1 cellular context compared by ENCODE assay signal in the genomic region with DNA sequence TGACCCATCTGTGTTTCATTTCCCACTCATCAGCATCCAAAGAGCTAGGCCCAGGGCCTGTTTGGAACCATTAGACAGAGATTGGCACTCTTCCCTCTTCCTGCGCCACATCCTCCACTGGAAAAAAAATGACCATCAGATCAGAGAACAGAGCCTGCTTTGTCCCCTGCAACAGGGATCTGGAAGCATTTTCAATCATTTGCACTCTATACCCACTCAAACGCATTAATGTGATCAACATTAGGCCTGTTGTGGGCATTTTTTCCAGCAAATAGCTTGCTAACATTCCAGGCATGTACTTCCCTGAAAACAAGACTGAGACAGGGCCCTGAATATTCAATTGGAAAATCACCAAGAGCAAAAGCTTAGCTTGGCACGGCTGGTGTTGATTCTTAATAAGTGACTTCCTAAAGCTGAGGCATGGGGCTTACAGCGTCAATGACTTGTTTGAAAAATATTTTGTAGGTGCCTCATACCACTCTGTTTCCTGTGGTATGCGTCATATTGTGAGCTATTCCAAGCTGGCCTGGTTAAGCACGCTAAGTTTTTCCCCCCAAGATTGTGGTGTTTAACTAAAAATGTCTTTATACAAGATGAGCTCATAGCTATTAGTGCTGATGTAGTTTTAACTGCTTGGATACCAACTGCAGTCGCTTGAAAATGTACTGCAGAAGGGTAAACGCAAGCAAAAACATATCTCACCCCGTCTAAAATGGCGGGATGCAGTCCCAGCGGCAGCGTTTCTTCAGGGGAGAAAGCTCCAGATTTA.
TF ChIP-seq lines count a peak whose summit lies in the region.

No MANE protein-coding gene starts in this region.

TF ChIP-seq in A549, 52 proteins besides CTCF, POLR2A, EP300 and RAD21 (continued from another document):
- TF ChIP-seq, protein P1, sequence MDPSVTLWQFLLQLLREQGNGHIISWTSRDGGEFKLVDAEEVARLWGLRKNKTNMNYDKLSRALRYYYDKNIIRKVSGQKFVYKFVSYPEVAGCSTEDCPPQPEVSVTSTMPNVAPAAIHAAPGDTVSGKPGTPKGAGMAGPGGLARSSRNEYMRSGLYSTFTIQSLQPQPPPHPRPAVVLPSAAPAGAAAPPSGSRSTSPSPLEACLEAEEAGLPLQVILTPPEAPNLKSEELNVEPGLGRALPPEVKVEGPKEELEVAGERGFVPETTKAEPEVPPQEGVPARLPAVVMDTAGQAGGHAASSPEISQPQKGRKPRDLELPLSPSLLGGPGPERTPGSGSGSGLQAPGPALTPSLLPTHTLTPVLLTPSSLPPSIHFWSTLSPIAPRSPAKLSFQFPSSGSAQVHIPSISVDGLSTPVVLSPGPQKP (IDR thresholded peaks at IDR 0.05; ENCODE audit: low read depth, low read length), result no peak
- TF ChIP-seq, protein P2, sequence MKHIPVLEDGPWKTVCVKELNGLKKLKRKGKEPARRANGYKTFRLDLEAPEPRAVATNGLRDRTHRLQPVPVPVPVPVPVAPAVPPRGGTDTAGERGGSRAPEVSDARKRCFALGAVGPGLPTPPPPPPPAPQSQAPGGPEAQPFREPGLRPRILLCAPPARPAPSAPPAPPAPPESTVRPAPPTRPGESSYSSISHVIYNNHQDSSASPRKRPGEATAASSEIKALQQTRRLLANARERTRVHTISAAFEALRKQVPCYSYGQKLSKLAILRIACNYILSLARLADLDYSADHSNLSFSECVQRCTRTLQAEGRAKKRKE (CRISPR knock-in tag; IDR thresholded peaks at IDR 0.05; ENCODE audit: low read depth), result peak; percentile 59; the same call in 1 of the 2 replicates
- TF ChIP-seq ESRRA (IDR thresholded peaks at IDR 0.05; ENCODE audit: borderline replicate concordance, low read length) (no peak), ZSCAN20 (CRISPR knock-in tag; IDR thresholded peaks at IDR 0.05) (0 out of 2 replicates have a peak, but pooled peaks have one; percentile 61), EHF (CRISPR knock-in tag; IDR thresholded peaks at IDR 0.05) (peak; percentile 38; the same call in 1 of the 2 replicates), SMC3 (IDR thresholded peaks at IDR 0.05) (0 out of 3 replicates have a peak, but pooled peaks have one; percentile 31), RNF2 (IDR thresholded peaks at IDR 0.05; ENCODE audit: borderline replicate concordance, low read depth) (no peak), JUNB (IDR thresholded peaks at IDR 0.05) (peak; percentile 94), GATA3 (IDR thresholded peaks at IDR 0.05; ENCODE audit: borderline replicate concordance) (peak; percentile 96), JUN (IDR thresholded peaks at IDR 0.05) (peak; percentile 83 to 86; a peak in 4 of 5 replicates), HOXB5 (CRISPR knock-in tag; IDR thresholded peaks at IDR 0.05) (0 out of 2 replicates have a peak, but pooled peaks have one; percentile 34), MAZ (IDR thresholded peaks at IDR 0.05; ENCODE audit: borderline replicate concordance, low read depth, low read length) (no peak), CEBPB (IDR thresholded peaks at IDR 0.05) (0 out of 4 replicates have a peak, but pooled peaks of 1 of the 2 experiments have one; percentile 35), MAFK (IDR thresholded peaks at IDR 0.05; ENCODE audit: partially characterized antibody) (peak; percentile 80), HOXB13 (CRISPR knock-in tag; IDR thresholded peaks at IDR 0.05; ENCODE audit: low read depth) (peak; percentile 71; the same call in 1 of the 2 replicates), FOSL2 (IDR thresholded peaks at IDR 0.05) (peak; percentile 85), FOSL2 (CRISPR knock-in tag; IDR thresholded peaks at IDR 0.05) (peak; percentile 93)
- TF ChIP-seq, protein P3, sequence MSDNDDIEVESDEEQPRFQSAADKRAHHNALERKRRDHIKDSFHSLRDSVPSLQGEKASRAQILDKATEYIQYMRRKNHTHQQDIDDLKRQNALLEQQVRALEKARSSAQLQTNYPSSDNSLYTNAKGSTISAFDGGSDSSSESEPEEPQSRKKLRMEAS (IDR thresholded peaks at IDR 0.05), result peak; percentile 74
- TF ChIP-seq, protein P4, sequence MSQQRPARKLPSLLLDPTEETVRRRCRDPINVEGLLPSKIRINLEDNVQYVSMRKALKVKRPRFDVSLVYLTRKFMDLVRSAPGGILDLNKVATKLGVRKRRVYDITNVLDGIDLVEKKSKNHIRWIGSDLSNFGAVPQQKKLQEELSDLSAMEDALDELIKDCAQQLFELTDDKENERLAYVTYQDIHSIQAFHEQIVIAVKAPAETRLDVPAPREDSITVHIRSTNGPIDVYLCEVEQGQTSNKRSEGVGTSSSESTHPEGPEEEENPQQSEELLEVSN (IDR thresholded peaks at IDR 0.05; ENCODE audit: borderline replicate concordance, low read depth), result peak; percentile 54; the same call in 1 of the 2 replicates
- TF ChIP-seq, protein P5, sequence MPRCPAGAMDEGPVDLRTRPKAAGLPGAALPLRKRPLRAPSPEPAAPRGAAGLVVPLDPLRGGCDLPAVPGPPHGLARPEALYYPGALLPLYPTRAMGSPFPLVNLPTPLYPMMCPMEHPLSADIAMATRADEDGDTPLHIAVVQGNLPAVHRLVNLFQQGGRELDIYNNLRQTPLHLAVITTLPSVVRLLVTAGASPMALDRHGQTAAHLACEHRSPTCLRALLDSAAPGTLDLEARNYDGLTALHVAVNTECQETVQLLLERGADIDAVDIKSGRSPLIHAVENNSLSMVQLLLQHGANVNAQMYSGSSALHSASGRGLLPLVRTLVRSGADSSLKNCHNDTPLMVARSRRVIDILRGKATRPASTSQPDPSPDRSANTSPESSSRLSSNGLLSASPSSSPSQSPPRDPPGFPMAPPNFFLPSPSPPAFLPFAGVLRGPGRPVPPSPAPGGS (IDR thresholded peaks at IDR 0.05), result peak; percentile 73; the same call in 1 of the 3 replicates
- TF ChIP-seq, protein P6, sequence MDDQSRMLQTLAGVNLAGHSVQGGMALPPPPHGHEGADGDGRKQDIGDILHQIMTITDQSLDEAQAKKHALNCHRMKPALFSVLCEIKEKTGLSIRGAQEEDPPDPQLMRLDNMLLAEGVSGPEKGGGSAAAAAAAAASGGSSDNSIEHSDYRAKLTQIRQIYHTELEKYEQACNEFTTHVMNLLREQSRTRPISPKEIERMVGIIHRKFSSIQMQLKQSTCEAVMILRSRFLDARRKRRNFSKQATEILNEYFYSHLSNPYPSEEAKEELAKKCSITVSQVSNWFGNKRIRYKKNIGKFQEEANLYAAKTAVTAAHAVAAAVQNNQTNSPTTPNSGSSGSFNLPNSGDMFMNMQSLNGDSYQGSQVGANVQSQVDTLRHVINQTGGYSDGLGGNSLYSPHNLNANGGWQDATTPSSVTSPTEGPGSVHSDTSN (IDR thresholded peaks at IDR 0.05), result peak; percentile 46; the same call in 1 of the 2 replicates
TF ChIP-seq in A549: peak in this region for 16.
